1 cellular context compared by ENCODE assay signal in the genomic region with DNA sequence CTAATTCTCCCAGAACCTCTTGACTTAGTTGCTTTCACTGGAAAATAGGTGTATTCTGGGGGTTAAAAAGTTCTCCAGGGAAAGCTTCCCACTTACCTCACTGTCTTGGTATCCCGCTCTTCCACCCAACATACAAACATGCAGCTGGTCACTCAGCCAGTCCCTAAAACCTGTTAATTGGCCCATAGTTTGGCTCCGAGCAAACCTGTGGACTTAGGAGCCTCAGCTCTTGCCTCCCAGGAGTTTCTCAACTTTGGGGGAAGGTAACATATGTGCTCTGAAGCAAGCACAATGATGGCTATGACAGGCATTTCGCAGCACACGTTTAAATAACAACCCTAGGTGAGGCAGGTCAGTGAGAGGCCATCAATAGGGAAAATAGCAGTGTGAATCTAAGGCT.
TF ChIP-seq lines count a peak whose summit lies in the region.

No MANE protein-coding gene starts in this region.

TF ChIP-seq in IMR-90, 13 proteins besides CTCF, POLR2A, EP300 and RAD21 (continued from another document):
- TF ChIP-seq, protein P1, sequence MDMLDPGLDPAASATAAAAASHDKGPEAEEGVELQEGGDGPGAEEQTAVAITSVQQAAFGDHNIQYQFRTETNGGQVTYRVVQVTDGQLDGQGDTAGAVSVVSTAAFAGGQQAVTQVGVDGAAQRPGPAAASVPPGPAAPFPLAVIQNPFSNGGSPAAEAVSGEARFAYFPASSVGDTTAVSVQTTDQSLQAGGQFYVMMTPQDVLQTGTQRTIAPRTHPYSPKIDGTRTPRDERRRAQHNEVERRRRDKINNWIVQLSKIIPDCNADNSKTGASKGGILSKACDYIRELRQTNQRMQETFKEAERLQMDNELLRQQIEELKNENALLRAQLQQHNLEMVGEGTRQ (IDR thresholded peaks at IDR 0.05; ENCODE audit: low read depth, low read length), result no peak
- no peak for TF ChIP-seq RFX5 (IDR thresholded peaks at IDR 0.05; ENCODE audit: low read depth, low read length)
- no peak for TF ChIP-seq CHD1 (IDR thresholded peaks at IDR 0.05; ENCODE audit: low read depth, low read length)
- TF ChIP-seq RCOR1 (IDR thresholded peaks at IDR 0.05; ENCODE audit: insufficient replicate concordance, low read length), result no peak
- no peak for TF ChIP-seq NFE2L2 (IDR thresholded peaks at IDR 0.05; ENCODE audit: low read depth, low read length)
- no peak for TF ChIP-seq FOS (IDR thresholded peaks at IDR 0.05; ENCODE audit: low read depth, low read length)
- TF ChIP-seq, protein P2, sequence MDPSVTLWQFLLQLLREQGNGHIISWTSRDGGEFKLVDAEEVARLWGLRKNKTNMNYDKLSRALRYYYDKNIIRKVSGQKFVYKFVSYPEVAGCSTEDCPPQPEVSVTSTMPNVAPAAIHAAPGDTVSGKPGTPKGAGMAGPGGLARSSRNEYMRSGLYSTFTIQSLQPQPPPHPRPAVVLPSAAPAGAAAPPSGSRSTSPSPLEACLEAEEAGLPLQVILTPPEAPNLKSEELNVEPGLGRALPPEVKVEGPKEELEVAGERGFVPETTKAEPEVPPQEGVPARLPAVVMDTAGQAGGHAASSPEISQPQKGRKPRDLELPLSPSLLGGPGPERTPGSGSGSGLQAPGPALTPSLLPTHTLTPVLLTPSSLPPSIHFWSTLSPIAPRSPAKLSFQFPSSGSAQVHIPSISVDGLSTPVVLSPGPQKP (IDR thresholded peaks at IDR 0.05; ENCODE audit: borderline replicate concordance, low read depth, low read length), result no peak
- TF ChIP-seq MXI1 (IDR thresholded peaks at IDR 0.05; ENCODE audit: borderline replicate concordance, low read depth, low read length), result no peak
- no peak for TF ChIP-seq BHLHE40 (IDR thresholded peaks at IDR 0.05; ENCODE audit: low read depth, low read length)
- TF ChIP-seq MAZ (IDR thresholded peaks at IDR 0.05; ENCODE audit: borderline replicate concordance, low read depth, low read length), result no peak
TF ChIP-seq in IMR-90: peak in this region for 0.
